Comparison of ENCODE assay signal across 20 cellular contexts in the genomic region with DNA sequence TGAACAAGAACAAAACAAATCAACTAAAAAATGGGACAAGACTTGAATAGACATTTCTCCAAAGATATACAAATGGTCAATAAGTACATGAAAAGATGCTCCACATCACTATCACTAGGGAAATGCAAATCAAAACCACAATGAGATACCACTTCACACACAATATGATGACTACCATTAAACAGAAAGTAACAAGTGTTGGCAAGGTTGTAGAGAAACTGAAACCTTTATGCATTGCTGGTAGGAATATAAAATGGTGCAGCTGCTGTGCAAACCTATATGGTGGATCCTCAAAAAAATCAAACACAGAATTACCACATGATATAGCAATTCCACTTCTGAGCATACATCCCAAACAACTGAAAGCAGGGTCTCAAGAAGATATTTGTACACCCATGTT. TPM values are rescaled to one million over a fixed set of nuclear protein-coding genes. Genes with fewer than 3 reads are reported as not detected.
DNase-seq lines count a peak whose midpoint lies in the region; ATAC-seq and TF ChIP-seq lines count a peak whose summit lies in the region.
"Had no signal": no experiment of that assay in that cellular context is flagged by ENCODE, and none has a peak within 500 bp of the region (broad histone marks: within the 10 kb centered on the region; RNA-seq: fewer than 3 reads in every experiment).

No MANE protein-coding gene starts in this region.

- intact Hi-C loops in colonic mucosa (cut with DNase I) = loop anchor here (5.0 kb wide), 1 partner anchor 77 kb away; no protein-coding TSS in a partner anchor

- H3K4me1 ChIP-seq in colonic mucosa = no peaks in the 10 kb centered on the region
- H3K4me1 ChIP-seq: Peyer's patch had no signal

- no peak overlapping the region for H3K27ac Mint-ChIP-seq in activated T-cell treated with anti-CD3 and anti-CD28 coated beads, Interleukin-2, amount 50 U/mL, for 24 hours
- no peak overlapping the region for H3K27ac Mint-ChIP-seq in T-helper 17 cell
- H3K27ac Mint-ChIP-seq in stimulated activated naive CD8-positive, alpha-beta T cell treated with anti-CD3 and anti-CD28 coated beads, Interleukin-15, Interleukin-2, amounts not matched to agents 100 ng/mL and 50 ng/mL, for 24 hours = no peak overlapping the region

- H3K9me3 ChIP-seq in T-helper 17 cell (ENCODE audit: control insufficient read depth, low read length, poor library complexity, severe bottlenecking) = no peaks in the 10 kb centered on the region
- H3K9me3 ChIP-seq in colonic mucosa = no peaks in the 10 kb centered on the region
- H3K9me3 ChIP-seq: adrenal gland, Peyer's patch, testis had no signal

- H3K27me3 ChIP-seq in colonic mucosa = no peaks in the 10 kb centered on the region
- H3K27me3 ChIP-seq: adrenal gland, Peyer's patch, testis had no signal

- H3K4me1 Mint-ChIP-seq in activated T-cell treated with anti-CD3 and anti-CD28 coated beads, Interleukin-2, amount 50 U/mL, for 4 hours (ENCODE audit: low read depth) = peaks cover 26% of the 10 kb centered on the region
- peaks cover 22% of the 10 kb centered on the region for H3K4me1 Mint-ChIP-seq in activated T-cell treated with anti-CD3 and anti-CD28 coated beads, Interleukin-2, amount 50 U/mL, for 24 hours (ENCODE audit: low read depth)
- peaks cover 28% of the 10 kb centered on the region for H3K4me1 Mint-ChIP-seq in T-helper 17 cell
- H3K4me1 Mint-ChIP-seq in stimulated activated naive CD8-positive, alpha-beta T cell treated with anti-CD3 and anti-CD28 coated beads, Interleukin-15, Interleukin-2, amounts not matched to agents 100 ng/mL and 50 ng/mL, for 24 hours (ENCODE audit: low read depth) = peaks cover 34% of the 10 kb centered on the region

- TF ChIP-seq CTCF in colonic mucosa (IDR thresholded peaks at IDR 0.05) = no peak

- no peak overlapping the region for H3K27ac ChIP-seq in colonic mucosa
- H3K27ac ChIP-seq: adrenal gland, Peyer's patch, testis, WERI-Rb-1 had no signal

- peaks cover 2% of the 10 kb centered on the region for H3K36me3 Mint-ChIP-seq in activated T-cell treated with anti-CD3 and anti-CD28 coated beads, Interleukin-2, amount 50 U/mL, for 4 hours (ENCODE audit: insufficient read depth)
- no peaks in the 10 kb centered on the region for H3K36me3 Mint-ChIP-seq in activated T-cell treated with anti-CD3 and anti-CD28 coated beads, Interleukin-2, amount 50 U/mL, for 24 hours (ENCODE audit: low read depth)
- peaks cover 2% of the 10 kb centered on the region for H3K36me3 Mint-ChIP-seq in T-helper 17 cell (ENCODE audit: low read depth)
- H3K36me3 Mint-ChIP-seq in stimulated activated naive CD8-positive, alpha-beta T cell treated with anti-CD3 and anti-CD28 coated beads, Interleukin-15, Interleukin-2, amounts not matched to agents 100 ng/mL and 50 ng/mL, for 24 hours (ENCODE audit: low read depth) = no peaks in the 10 kb centered on the region

- no peaks in the 10 kb centered on the region for H3K9me3 Mint-ChIP-seq in activated T-cell treated with anti-CD3 and anti-CD28 coated beads, Interleukin-2, amount 50 U/mL, for 4 hours
- H3K9me3 Mint-ChIP-seq in activated T-cell treated with anti-CD3 and anti-CD28 coated beads, Interleukin-2, amount 50 U/mL, for 24 hours = no peaks in the 10 kb centered on the region
- H3K9me3 Mint-ChIP-seq in stimulated activated naive CD8-positive, alpha-beta T cell treated with anti-CD3 and anti-CD28 coated beads, Interleukin-15, Interleukin-2, amounts not matched to agents 100 ng/mL and 50 ng/mL, for 24 hours = no peaks in the 10 kb centered on the region

- no peak for DNase-seq in activated T-cell treated with anti-CD3 and anti-CD28 coated beads, Interleukin-2, amount 50 U/mL, for 4 hours
- DNase-seq in activated T-cell treated with anti-CD3 and anti-CD28 coated beads, Interleukin-2, amount 50 U/mL, for 24 hours = no peak
- DNase-seq in T-helper 17 cell (no peak), NCI-H2227 (lab: John Stamatoyannopoulos, UW; ENCODE audit: unreplicated experiment) (no peak), colonic mucosa (no peak)
- DNase-seq in activated effector memory CD4-positive, alpha-beta T cell treated with anti-CD3 and anti-CD28 coated beads, Interleukin-2, amount 50 U/mL, for 16 hours = no peak
- DNase-seq: adrenal gland, caudate nucleus, foreskin melanocyte, NCI-H2081 treated with DMSO at 0.1 percent for 48 hours, NCI-H774, Peyer's patch, testis, WERI-Rb-1 had no signal

- no peak overlapping the region for H3K4me3 ChIP-seq in colonic mucosa
- H3K4me3 ChIP-seq: adrenal gland, lung, Peyer's patch, testis had no signal

- no peak overlapping the region for H3K9ac ChIP-seq in colonic mucosa (ENCODE audit: low read depth in 2 of 2, low read length in 2 of 2)

- H3K27me3 Mint-ChIP-seq in activated T-cell treated with anti-CD3 and anti-CD28 coated beads, Interleukin-2, amount 50 U/mL, for 4 hours (ENCODE audit: low read depth) = no peaks in the 10 kb centered on the region
- H3K27me3 Mint-ChIP-seq in activated T-cell treated with anti-CD3 and anti-CD28 coated beads, Interleukin-2, amount 50 U/mL, for 24 hours = peaks cover 7% of the 10 kb centered on the region
- no peaks in the 10 kb centered on the region for H3K27me3 Mint-ChIP-seq in T-helper 17 cell
- peaks cover 8% of the 10 kb centered on the region for H3K27me3 Mint-ChIP-seq in stimulated activated naive CD8-positive, alpha-beta T cell treated with anti-CD3 and anti-CD28 coated beads, Interleukin-15, Interleukin-2, amounts not matched to agents 100 ng/mL and 50 ng/mL, for 24 hours

- H3K4me3 Mint-ChIP-seq in activated T-cell treated with anti-CD3 and anti-CD28 coated beads, Interleukin-2, amount 50 U/mL, for 4 hours = no peak overlapping the region
- no peak overlapping the region for H3K4me3 Mint-ChIP-seq in activated T-cell treated with anti-CD3 and anti-CD28 coated beads, Interleukin-2, amount 50 U/mL, for 24 hours
- no peak overlapping the region for H3K4me3 Mint-ChIP-seq in T-helper 17 cell
- peak overlapping the region; percentile 8 for H3K4me3 Mint-ChIP-seq in stimulated activated naive CD8-positive, alpha-beta T cell treated with anti-CD3 and anti-CD28 coated beads, Interleukin-15, Interleukin-2, amounts not matched to agents 100 ng/mL and 50 ng/mL, for 24 hours

- no peaks in the 10 kb centered on the region for H3K36me3 ChIP-seq in colonic mucosa
- H3K36me3 ChIP-seq: adrenal gland, Peyer's patch, WERI-Rb-1 had no signal

- ATAC-seq in activated T-cell treated with anti-CD3 and anti-CD28 coated beads, Interleukin-2, amount 50 U/mL, for 4 hours = peak; percentile 84 to 85
- ATAC-seq in HG02588 (IDR thresholded peaks at IDR 0.05; ENCODE audit: unreplicated experiment) = peak; percentile 54
- peak; percentile 38 for ATAC-seq in T-helper 17 cell
- ATAC-seq: HCT116 had no signal

RNA-seq across cellular contexts. Expression of gene SMAGP, which starts 5.2 kb away (rescaled TPM):
- under 1 TPM; 0.76 to 0.87 (median 0.79) TPM for total RNA-seq in activated T-cell treated with anti-CD3 and anti-CD28 coated beads, Interleukin-2, amount 50 U/mL, for 4 hours
- total RNA-seq in T-helper 17 cell (1 to 10 TPM; 1.9 to 3.4 TPM), colonic mucosa (100 to 1,000 TPM in 1 of 2 donors, 10 to 100 TPM in 1; 74.4 to 119 TPM)

RNA-seq across cellular contexts. Expression of gene DAZAP2, which starts 26.4 kb away (rescaled TPM):
- total RNA-seq in activated T-cell treated with anti-CD3 and anti-CD28 coated beads, Interleukin-2, amount 50 U/mL, for 4 hours = 100 to 1,000 TPM; 143 to 145 (median 145) TPM
- total RNA-seq in T-helper 17 cell = 100 to 1,000 TPM; 273 to 335 TPM
- total RNA-seq in colonic mucosa = 100 to 1,000 TPM; 220 to 291 TPM

RNA-seq across cellular contexts. Expression of gene POU6F1, which starts 47.2 kb away (rescaled TPM):
- total RNA-seq in activated T-cell treated with anti-CD3 and anti-CD28 coated beads, Interleukin-2, amount 50 U/mL, for 4 hours = 1 to 10 TPM; 4.1 to 8.5 (median 7.2) TPM
- total RNA-seq in T-helper 17 cell (10 to 100 TPM; 22.5 to 32.8 TPM), colonic mucosa (1 to 10 TPM; 4.9 to 5.6 TPM)

RNA-seq across cellular contexts. Expression of gene BIN2, which starts 59.0 kb away (rescaled TPM):
- total RNA-seq in activated T-cell treated with anti-CD3 and anti-CD28 coated beads, Interleukin-2, amount 50 U/mL, for 4 hours = 10 to 100 TPM; 14.7 to 20.9 (median 16.4) TPM
- total RNA-seq in T-helper 17 cell = 100 to 1,000 TPM; 216 to 233 TPM
- total RNA-seq in colonic mucosa = 1 to 10 TPM; 6.7 to 6.8 TPM
- total RNA-seq: A673, MCF 10A had no signal

Comparison
In these comparisons a context has a peak if more than half of its experiments do, and no peak if none do; other contexts are left out.
1. RNA of gene SMAGP, which starts 5.2 kb away (total RNA-seq): 74.4 to 119 TPM in colonic mucosa; 1.9 to 3.4 TPM in T-helper 17 cell and 0.76 to 0.87 TPM in activated T-cell treated with anti-CD3 and anti-CD28 coated beads, Interleukin-2, amount 50 U/mL, for 4 hours; every median in the first group is over 10 times any median in the second.
2. Peak in every context shown above with its lines, with median percentiles within 50 percentile points of each other: ATAC-seq.